ENCODE assay signal across 29 cellular contexts in genomic region chr16:3687792-3688191, GRCh38.
"Had no signal": no experiment of that assay in that cellular context is flagged by ENCODE, and none has a peak within 500 bp of the region (broad histone marks: within the 10 kb centered on the region; RNA-seq: fewer than 3 reads in every experiment).

No MANE protein-coding gene starts in this region.

- H3K4me3 Mint-ChIP-seq: activated CD4-positive, alpha-beta T cell treated with anti-CD3 and anti-CD28 coated beads, Interleukin-2, amount 10 ng/mL, durations not matched to agents 24 days and 14 days; activated CD8-positive, alpha-beta T cell treated with anti-CD3 and anti-CD28 coated beads for 36 hours; activated naive CD4-positive, alpha-beta T cell treated with anti-CD3 and anti-CD28 coated beads for 36 hours; activated naive CD8-positive, alpha-beta T cell treated with anti-CD3 and anti-CD28 coated beads for 36 hours; activated T-cell treated with anti-CD3 and anti-CD28 coated beads, Interleukin-2, amount 50 U/mL, for 4 hours; activated T-helper 1 cell treated with anti-CD3 and anti-CD28 coated beads, Interleukin-12 subunit alpha, Interleukin-12 subunit beta, Interleukin-2, Interleukin-4 antibody, amounts not matched to agents 30 ng/mL and 10 ng/mL and 1 ng/mL, durations not matched to agents 14 hours and 24 hours and 36 hours had no signal

- ATAC-seq: activated CD8-positive, alpha-beta T cell treated with anti-CD3 and anti-CD28 coated beads for 36 hours; activated T-cell treated with anti-CD3 and anti-CD28 coated beads, Interleukin-2, amount 50 U/mL, for 4 hours; PC-3; SK-N-SH treated with all-trans-retinoic acid at 6 μM for 48 hours had no signal

- H3K9me3 ChIP-seq: Peyer's patch had no signal

- H3K9me3 Mint-ChIP-seq: activated CD4-positive, alpha-beta T cell treated with anti-CD3 and anti-CD28 coated beads, Interleukin-2, amount 10 ng/mL, durations not matched to agents 24 days and 14 days; activated CD8-positive, alpha-beta T cell treated with anti-CD3 and anti-CD28 coated beads for 36 hours; activated naive CD4-positive, alpha-beta T cell treated with anti-CD3 and anti-CD28 coated beads for 36 hours; activated naive CD8-positive, alpha-beta T cell treated with anti-CD3 and anti-CD28 coated beads for 36 hours; activated T-cell treated with anti-CD3 and anti-CD28 coated beads, Interleukin-2, amount 50 U/mL, for 4 hours; activated T-helper 1 cell treated with anti-CD3 and anti-CD28 coated beads, Interleukin-12 subunit alpha, Interleukin-12 subunit beta, Interleukin-2, Interleukin-4 antibody, amounts not matched to agents 30 ng/mL and 10 ng/mL and 1 ng/mL, durations not matched to agents 14 hours and 24 hours and 36 hours had no signal

- DNase-seq: activated CD4-positive, alpha-beta T cell treated with anti-CD3 and anti-CD28 coated beads, Interleukin-2, amount 10 ng/mL, durations not matched to agents 24 days and 14 days; activated CD4-positive, alpha-beta T cell treated with anti-CD3 and anti-CD28 coated beads, Interleukin-2, amount 50 U/mL, for 4 hours; activated CD8-positive, alpha-beta memory T cell treated with anti-CD3 and anti-CD28 coated beads, Interleukin-2, amount 50 U/mL, for 4 hours; activated CD8-positive, alpha-beta T cell treated with anti-CD3 and anti-CD28 coated beads for 36 hours; activated gamma-delta T cell treated with Interleukin-2 at 50 U/mL for 16 hours; activated naive CD4-positive, alpha-beta T cell treated with anti-CD3 and anti-CD28 coated beads for 36 hours; activated naive CD8-positive, alpha-beta T cell treated with anti-CD3 and anti-CD28 coated beads for 36 hours; activated T-cell treated with anti-CD3 and anti-CD28 coated beads for 4 hours; activated T-cell treated with anti-CD3 and anti-CD28 coated beads, Interleukin-2, amount 50 U/mL, for 4 hours; amniotic stem cell; brain microvascular endothelial cell; MM.1S; MV-4-11; NCI-H1092; NCI-H1436 treated with DMSO at 0.1 percent for 48 hours; NCI-H1694 treated with DMSO at 0.1 percent for 48 hours; NCI-H2029; NCI-H510A; NCI-H526; NCI-H748 treated with DMSO at 0.1 percent for 48 hours; NK-92 treated with Interleukin-12 subunit alpha and Interleukin-12 subunit beta, amount 100 ng/mL, for 24 hours; PC-3; Peyer's patch; RPMI8226; SIG-M5; SW 1271 had no signal

- H3K27me3 ChIP-seq: brain microvascular endothelial cell, Peyer's patch had no signal

- H3K27me3 Mint-ChIP-seq: activated CD4-positive, alpha-beta T cell treated with anti-CD3 and anti-CD28 coated beads, Interleukin-2, amount 10 ng/mL, durations not matched to agents 24 days and 14 days; activated CD8-positive, alpha-beta T cell treated with anti-CD3 and anti-CD28 coated beads for 36 hours; activated naive CD8-positive, alpha-beta T cell treated with anti-CD3 and anti-CD28 coated beads for 36 hours had no signal

- H3K27ac ChIP-seq: brain microvascular endothelial cell, KMS-11, Peyer's patch had no signal

- H3K27ac Mint-ChIP-seq: activated CD8-positive, alpha-beta T cell treated with anti-CD3 and anti-CD28 coated beads for 36 hours; activated naive CD8-positive, alpha-beta T cell treated with anti-CD3 and anti-CD28 coated beads for 36 hours; activated T-helper 1 cell treated with anti-CD3 and anti-CD28 coated beads, Interleukin-12 subunit alpha, Interleukin-12 subunit beta, Interleukin-2, Interleukin-4 antibody, amounts not matched to agents 30 ng/mL and 10 ng/mL and 1 ng/mL, durations not matched to agents 14 hours and 24 hours and 36 hours had no signal

- H3K4me3 ChIP-seq: Peyer's patch had no signal
